In the genomic region with DNA sequence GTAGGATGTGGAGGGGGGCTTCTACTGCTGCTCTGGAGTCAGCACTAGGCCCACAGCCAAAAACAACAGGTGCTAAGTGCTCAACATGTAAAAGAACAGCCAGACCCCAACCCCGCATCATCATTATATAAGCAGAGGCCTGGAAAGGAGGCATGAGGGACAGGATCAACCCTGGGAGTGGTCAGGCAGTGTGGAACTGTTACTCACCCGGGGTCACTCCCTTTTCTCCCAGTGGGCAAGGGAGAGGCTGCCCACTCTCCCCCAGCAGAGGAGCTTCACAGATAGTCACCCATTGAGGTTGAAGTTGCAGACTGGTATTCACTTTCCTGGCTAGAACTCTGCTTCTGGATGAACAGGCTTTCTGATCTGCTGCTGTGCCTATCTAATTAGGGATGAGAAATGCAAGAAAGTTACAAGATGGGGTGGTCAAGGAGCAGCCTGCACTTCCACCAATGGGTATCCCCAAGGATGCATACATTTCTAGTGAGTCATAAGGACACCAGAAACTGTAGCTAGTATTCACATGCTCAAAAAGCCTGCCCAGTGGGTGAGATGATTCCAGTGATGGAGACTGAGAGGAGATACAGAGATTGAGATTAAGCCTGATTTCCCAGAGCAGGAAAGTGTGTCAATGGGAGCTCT, we compare ENCODE assay signal across 14 cellular contexts.
A peak's percentile ranks its signal among the peaks of the same experiment; 100 is the strongest.
DNase-seq lines count a peak whose midpoint lies in the region; ATAC-seq, FAIRE-seq and TF ChIP-seq lines count a peak whose summit lies in the region.
"Had no signal": no experiment of that assay in that cellular context is flagged by ENCODE, and none has a peak within 500 bp of the region (broad histone marks: within the 10 kb centered on the region; RNA-seq: fewer than 3 reads in every experiment).

No MANE protein-coding gene starts in this region.

- peak in 2 of 5 donors; percentile 18 to 27 for DNase-seq in heart left ventricle
- DNase-seq in cardiac septum (ENCODE audit: low spot score): no peak
- DNase-seq in SK-N-SH: peak; percentile 31
- DNase-seq in fibroblast of villous mesenchyme (ENCODE audit: low read depth): peak; percentile 21
- DNase-seq in substantia nigra (lab: John Stamatoyannopoulos, UW): no peak
- DNase-seq in pancreas: no peak
- no peak for DNase-seq in NCI-H526 treated with DMSO at 0.1 percent for 48 hours (lab: John Stamatoyannopoulos, UW)
- no peak for DNase-seq in GDM1 (lab: John Stamatoyannopoulos, UW)
- DNase-seq: ACHN; activated CD8-positive, alpha-beta memory T cell treated with anti-CD3 and anti-CD28 coated beads for 24 hours; NCI-H1694 treated with DMSO at 0.1 percent for 48 hours; transverse colon had no signal

- H3K9me3 ChIP-seq in heart left ventricle (peaks cover 0 to 25% (median 0%) of the 10 kb centered on the region in 12 donors), SK-N-SH (no peaks in the 10 kb centered on the region), pancreas (no peaks in the 10 kb centered on the region)
- H3K9me3 ChIP-seq: transverse colon had no signal

- no peaks in the 10 kb centered on the region for H3F3A ChIP-seq in SK-N-SH (replicated peaks; ENCODE audit: insufficient read depth)

- ATAC-seq in heart left ventricle (peak in 2 of 4 donors; percentile 45 to 67), pancreas (no peak)

- peaks cover 0 to 32% (median 11%) of the 10 kb centered on the region in 12 donors for H3K4me1 ChIP-seq in heart left ventricle
- H3K4me1 ChIP-seq in SK-N-SH (ENCODE audit: control insufficient read depth in 1 of 2, insufficient read depth in 2 of 2, low read depth in 1 of 2, low read length in 1 of 2): peaks cover 5 to 18% of the 10 kb centered on the region in 2 experiments; a peak in 3 of 4 replicates
- peaks cover 0 to 3% (median 0%) of the 10 kb centered on the region in 3 donors for H3K4me1 ChIP-seq in pancreas
- H3K4me1 ChIP-seq: transverse colon had no signal

- H3K79me2 ChIP-seq in SK-N-SH (ENCODE audit: insufficient read depth): no peaks in the 10 kb centered on the region

- no peaks in the 10 kb centered on the region for H3K27me3 ChIP-seq in heart left ventricle
- H3K27me3 ChIP-seq in SK-N-SH (ENCODE audit: insufficient read depth): no peaks in the 10 kb centered on the region
- H3K27me3 ChIP-seq in pancreas: no peaks in the 10 kb centered on the region
- H3K27me3 ChIP-seq: transverse colon had no signal

- intact Hi-C loops in heart left ventricle (cut with DNase I) (no loop called here), cardiac septum (cut with DNase I) (no loop called here), pancreas (cut with DNase I) (no loop called here)

- no peaks in the 10 kb centered on the region for H3K9me2 ChIP-seq in SK-N-SH

- TF ChIP-seq CTCF in heart left ventricle (IDR thresholded peaks at IDR 0.05): no peak
- no peak for TF ChIP-seq CTCF in SK-N-SH (IDR thresholded peaks at IDR 0.05)
- no peak for TF ChIP-seq CTCF in fibroblast of villous mesenchyme (IDR thresholded peaks at IDR 0.05; ENCODE audit: insufficient read depth, low read depth, low read length)
- TF ChIP-seq CTCF in pancreas (IDR thresholded peaks at IDR 0.05): no peak

- no peak for TF ChIP-seq POLR2A in heart left ventricle (IDR thresholded peaks at IDR 0.05)

- no peak for TF ChIP-seq EP300 in SK-N-SH (IDR thresholded peaks at IDR 0.05; ENCODE audit: borderline replicate concordance in 1 of 2, low read depth in 1 of 2, low read length in 1 of 2)

- CTCF ChIA-PET in SK-N-SH (lab: Yijun Ruan, JAX): no interaction called here

- no peak for TF ChIP-seq RAD21 in SK-N-SH (IDR thresholded peaks at IDR 0.05; ENCODE audit: low read length)

- peak overlapping the region; percentile 58 for H2AFZ ChIP-seq in SK-N-SH (ENCODE audit: low read depth)

- FAIRE-seq in pancreas (lab: Jason Lieb, UNC): no peak
- FAIRE-seq: G401.6 had no signal

- H3K27ac ChIP-seq in heart left ventricle: peak overlapping the region in 7 of 12 donors; percentile 28 to 74 (median 50)
- peak overlapping the region; percentile 34 to 61; a peak in 3 of 4 replicates for H3K27ac ChIP-seq in SK-N-SH (ENCODE audit: low read depth in 2 of 2, low read length in 1 of 2)
- peak overlapping the region; percentile 64 for H3K27ac ChIP-seq in substantia nigra (ENCODE audit: low read depth, low read length, poor library complexity, severe bottlenecking)
- no peak overlapping the region for H3K27ac ChIP-seq in pancreas
- H3K27ac ChIP-seq: skin epidermis, transverse colon had no signal

- peak overlapping the region; percentile 31; the same call in 1 of the 2 replicates for H3K4me2 ChIP-seq in SK-N-SH

- no peaks in the 10 kb centered on the region for H4K20me1 ChIP-seq in SK-N-SH (ENCODE audit: insufficient read depth)

- POLR2A ChIA-PET in SK-N-SH (lab: Yijun Ruan, JAX): no interaction called here

- no peaks in the 10 kb centered on the region for H3K36me3 ChIP-seq in heart left ventricle
- H3K36me3 ChIP-seq in SK-N-SH (replicated peaks in 1 of 2; ENCODE audit: control insufficient read depth in 1 of 2, insufficient read depth in 2 of 2, low read length in 1 of 2): no peaks in the 10 kb centered on the region
- no peaks in the 10 kb centered on the region for H3K36me3 ChIP-seq in pancreas
- H3K36me3 ChIP-seq: transverse colon had no signal

- no peak overlapping the region for H3K4me3 ChIP-seq in heart left ventricle
- no peak overlapping the region for H3K4me3 ChIP-seq in SK-N-SH (ENCODE audit: low read depth in 2 of 2, low read length in 1 of 2)
- no peak overlapping the region for H3K4me3 ChIP-seq in fibroblast of villous mesenchyme (ENCODE audit: low read depth, low read length)
- no peak overlapping the region for H3K4me3 ChIP-seq in pancreas
- H3K4me3 ChIP-seq: skin epidermis, transverse colon had no signal

- WGBS in heart left ventricle, 4 donors: 37 to 61% (median 51%) methylated on average over 2 of the region's 2 CpGs
- 86% methylated on average over 2 of the region's 2 CpGs for WGBS in SK-N-SH (ENCODE audit: low lambda C conversion rate)
- 85 to 93% methylated on average over 2 of the region's 2 CpGs for WGBS in pancreas, 2 donors

- H3K9ac ChIP-seq in SK-N-SH: peak overlapping the region; percentile 11; the same call in 1 of the 2 replicates

TF ChIP-seq in SK-N-SH, 30 proteins besides CTCF, POLR2A, EP300 and RAD21:
- TF ChIP-seq FOSL2 (IDR thresholded peaks at IDR 0.05; ENCODE audit: borderline replicate concordance, low read depth) (peak; percentile 19; the same call in 1 of the 2 replicates), GABPA (IDR thresholded peaks at IDR 0.05; ENCODE audit: low read depth) (no peak)
TF ChIP-seq in SK-N-SH: peak in this region for 1.

Comparison
In these comparisons a context has a peak if more than half of its experiments do, and no peak if none do; other contexts are left out.
1. DNase-seq: peak in SK-N-SH (single experiment) and fibroblast of villous mesenchyme (single experiment); none in cardiac septum (single experiment), substantia nigra (0 of 49), pancreas (0 of 6), NCI-H526 treated with DMSO at 0.1 percent for 48 hours (single experiment) and GDM1 (single experiment).
2. H3K27ac ChIP-seq: peak in heart left ventricle (7 of 12), SK-N-SH (2 of 2) and substantia nigra (single experiment); none in pancreas (0 of 4).